Comparison of ENCODE assay signal across 27 cellular contexts in the genomic region with DNA sequence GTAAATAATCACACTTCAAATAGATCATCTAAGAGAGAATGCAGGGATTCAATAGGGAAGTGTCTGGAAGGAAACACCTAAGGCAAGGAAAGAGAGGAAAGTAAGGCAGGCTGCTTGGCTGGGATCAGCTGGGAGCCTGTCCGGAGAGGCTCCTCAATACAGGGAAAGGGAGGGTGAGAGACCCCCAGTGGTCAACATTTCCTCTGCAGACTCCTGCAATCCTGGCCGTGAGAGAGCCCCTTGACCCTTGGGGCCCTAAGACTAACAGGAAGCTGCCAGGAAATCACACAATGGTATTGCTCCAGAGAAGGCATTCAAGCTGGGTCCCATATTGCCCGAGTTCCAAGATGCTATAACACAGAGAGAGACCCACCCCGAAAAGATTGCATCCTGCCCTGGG.
"Had no signal": no experiment of that assay in that cellular context is flagged by ENCODE, and none has a peak within 500 bp of the region (broad histone marks: within the 10 kb centered on the region; RNA-seq: fewer than 3 reads in every experiment).

No MANE protein-coding gene starts in this region.

- H3K36me3 ChIP-seq: esophagus squamous epithelium, left lung, lower lobe of right lung, vagina had no signal

- H3K27me3 ChIP-seq: esophagus squamous epithelium, left lung, vagina had no signal

- H3K4me3 Mint-ChIP-seq: activated CD4-positive, alpha-beta memory T cell treated with anti-CD3 and anti-CD28 coated beads, Interleukin-2, amount 10 ng/mL, durations not matched to agents 7 days and 5 days; activated CD4-positive, alpha-beta T cell treated with anti-CD3 and anti-CD28 coated beads, Interleukin-2, amount 10 ng/mL, durations not matched to agents 7 days and 5 days; activated naive CD8-positive, alpha-beta T cell treated with anti-CD3 and anti-CD28 coated beads, Interleukin-2, amount 50 U/mL, for 24 hours; activated T-cell treated with anti-CD3 and anti-CD28 coated beads, Interleukin-2, amount 50 U/mL, for 4 hours; activated T-helper 17 cell treated with anti-CD3 and anti-CD28 coated beads, Interleukin-2, amount 50 U/mL, for 72 hours; natural killer cell; stimulated activated memory B cell treated with anti-CD40 and anti-IgM and Interleukin-4, amounts not matched to agents 10 μg/mL and 1 μg/mL and 100 μg/mL, for 72 hours; stimulated activated naive CD8-positive, alpha-beta T cell treated with anti-CD3 and anti-CD28 coated beads, Interleukin-15, amount 100 ng/mL, for 72 hours; type B pancreatic cell had no signal

- DNase-seq: activated CD4-positive, alpha-beta memory T cell treated with anti-CD3 and anti-CD28 coated beads, Interleukin-2, amount 10 ng/mL, durations not matched to agents 7 days and 5 days; activated CD4-positive, alpha-beta T cell treated with anti-CD3 and anti-CD28 coated beads, Interleukin-2, amount 10 ng/mL, durations not matched to agents 7 days and 5 days; activated CD4-positive, CD25-positive, alpha-beta regulatory T cell treated with anti-CD3 and anti-CD28 coated beads, Interleukin-2, amount 50 U/mL, for 72 hours; activated gamma-delta T cell treated with Interleukin-2 at 50 U/mL for 16 hours; activated naive CD4-positive, alpha-beta T cell treated with anti-CD3 and anti-CD28 coated beads, Interleukin-2, amount 50 U/mL, for 16 hours; activated naive CD8-positive, alpha-beta T cell treated with anti-CD3 and anti-CD28 coated beads, Interleukin-2, amount 50 U/mL, for 24 hours; activated T-cell treated with anti-CD3 and anti-CD28 coated beads, Interleukin-2, amount 50 U/mL, for 4 hours; amygdala; caudate nucleus; cortex of kidney; esophagus squamous epithelium; foreskin melanocyte; lower lobe of right lung; mesenchymal stem cell; natural killer cell; small intestine; stimulated activated CD4-positive, alpha-beta T cell treated with anti-CD3 and anti-CD28 coated beads, Interleukin-4, amount 100 ng/mL, for 4 hours; stimulated activated CD8-positive, alpha-beta memory T cell treated with anti-CD3 and anti-CD28 coated beads, Interleukin-4, amount 100 ng/mL, for 48 hours; stimulated activated naive CD8-positive, alpha-beta T cell treated with anti-CD3 and anti-CD28 coated beads, Interleukin-15, amount 100 ng/mL, for 72 hours; substantia nigra had no signal

- ATAC-seq: activated naive CD8-positive, alpha-beta T cell treated with anti-CD3 and anti-CD28 coated beads, Interleukin-2, amount 50 U/mL, for 24 hours; activated T-cell treated with anti-CD3 and anti-CD28 coated beads, Interleukin-2, amount 50 U/mL, for 4 hours; activated T-helper 17 cell treated with anti-CD3 and anti-CD28 coated beads, Interleukin-2, amount 50 U/mL, for 72 hours; left lung; lower lobe of right lung; natural killer cell; sciatic nerve; stimulated activated memory B cell treated with anti-CD40 and anti-IgM and Interleukin-4, amounts not matched to agents 10 μg/mL and 1 μg/mL and 100 μg/mL, for 72 hours; stimulated activated naive CD8-positive, alpha-beta T cell treated with anti-CD3 and anti-CD28 coated beads, Interleukin-15, amount 100 ng/mL, for 72 hours had no signal

- H3K4me3 ChIP-seq: esophagus squamous epithelium, left lung, lower lobe of right lung, vagina had no signal

- H3K27me3 Mint-ChIP-seq: activated CD4-positive, alpha-beta memory T cell treated with anti-CD3 and anti-CD28 coated beads, Interleukin-2, amount 10 ng/mL, durations not matched to agents 7 days and 5 days; activated CD4-positive, alpha-beta T cell treated with anti-CD3 and anti-CD28 coated beads, Interleukin-2, amount 10 ng/mL, durations not matched to agents 7 days and 5 days; activated naive CD8-positive, alpha-beta T cell treated with anti-CD3 and anti-CD28 coated beads, Interleukin-2, amount 50 U/mL, for 24 hours; activated T-helper 17 cell treated with anti-CD3 and anti-CD28 coated beads, Interleukin-2, amount 50 U/mL, for 72 hours; stimulated activated memory B cell treated with anti-CD40 and anti-IgM and Interleukin-4, amounts not matched to agents 10 μg/mL and 1 μg/mL and 100 μg/mL, for 72 hours; stimulated activated naive CD8-positive, alpha-beta T cell treated with anti-CD3 and anti-CD28 coated beads, Interleukin-15, amount 100 ng/mL, for 72 hours; type B pancreatic cell had no signal

- H3K36me3 Mint-ChIP-seq: stimulated activated memory B cell treated with anti-CD40 and anti-IgM and Interleukin-4, amounts not matched to agents 10 μg/mL and 1 μg/mL and 100 μg/mL, for 72 hours; type B pancreatic cell had no signal

- H3K27ac ChIP-seq: esophagus squamous epithelium, left lung, lower lobe of right lung, vagina, VCaP had no signal

- H3K27ac Mint-ChIP-seq: activated CD4-positive, alpha-beta memory T cell treated with anti-CD3 and anti-CD28 coated beads, Interleukin-2, amount 10 ng/mL, durations not matched to agents 7 days and 5 days; activated CD4-positive, alpha-beta T cell treated with anti-CD3 and anti-CD28 coated beads, Interleukin-2, amount 10 ng/mL, durations not matched to agents 7 days and 5 days; activated naive CD8-positive, alpha-beta T cell treated with anti-CD3 and anti-CD28 coated beads, Interleukin-2, amount 50 U/mL, for 24 hours; activated T-helper 17 cell treated with anti-CD3 and anti-CD28 coated beads, Interleukin-2, amount 50 U/mL, for 72 hours; natural killer cell; stimulated activated memory B cell treated with anti-CD40 and anti-IgM and Interleukin-4, amounts not matched to agents 10 μg/mL and 1 μg/mL and 100 μg/mL, for 72 hours; type B pancreatic cell had no signal

- H3K9me3 Mint-ChIP-seq: type B pancreatic cell had no signal

- H3K4me1 Mint-ChIP-seq: activated CD4-positive, alpha-beta memory T cell treated with anti-CD3 and anti-CD28 coated beads, Interleukin-2, amount 10 ng/mL, durations not matched to agents 7 days and 5 days; activated CD4-positive, alpha-beta T cell treated with anti-CD3 and anti-CD28 coated beads, Interleukin-2, amount 10 ng/mL, durations not matched to agents 7 days and 5 days; activated naive CD8-positive, alpha-beta T cell treated with anti-CD3 and anti-CD28 coated beads, Interleukin-2, amount 50 U/mL, for 24 hours; activated T-helper 17 cell treated with anti-CD3 and anti-CD28 coated beads, Interleukin-2, amount 50 U/mL, for 72 hours; natural killer cell; stimulated activated memory B cell treated with anti-CD40 and anti-IgM and Interleukin-4, amounts not matched to agents 10 μg/mL and 1 μg/mL and 100 μg/mL, for 72 hours; stimulated activated naive CD8-positive, alpha-beta T cell treated with anti-CD3 and anti-CD28 coated beads, Interleukin-15, amount 100 ng/mL, for 72 hours had no signal

- H3K4me1 ChIP-seq: esophagus squamous epithelium, left lung, lower lobe of right lung, vagina had no signal
